15 cellular contexts compared by ENCODE assay signal in the genomic region with DNA sequence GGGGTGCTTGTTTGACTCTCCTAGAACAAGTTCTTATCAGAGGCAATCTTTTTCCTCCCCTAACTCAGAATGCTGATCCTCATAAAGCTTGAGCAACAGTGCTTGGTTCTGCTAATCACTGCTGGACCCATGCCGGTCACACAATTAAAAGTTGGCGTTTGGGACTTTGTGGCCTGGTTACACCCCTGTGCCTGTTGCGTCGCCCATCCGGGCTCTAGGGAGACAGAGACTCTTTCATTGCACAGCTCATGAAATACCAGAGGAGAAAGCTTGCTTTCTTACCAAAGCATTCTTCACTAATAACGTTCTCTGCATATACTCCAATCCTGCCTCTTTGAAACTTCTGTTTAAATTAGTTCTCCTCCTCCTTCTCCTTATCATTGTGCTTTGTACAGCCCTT.
A peak's percentile ranks its signal among the peaks of the same experiment; 100 is the strongest.
DNase-seq lines count a peak whose midpoint lies in the region; ATAC-seq and TF ChIP-seq lines count a peak whose summit lies in the region.
"Had no signal": no experiment of that assay in that cellular context is flagged by ENCODE, and none has a peak within 500 bp of the region (broad histone marks: within the 10 kb centered on the region; RNA-seq: fewer than 3 reads in every experiment).

No MANE protein-coding gene starts in this region.

- TF ChIP-seq CTCF in hepatocyte (IDR thresholded peaks at IDR 0.05; ENCODE audit: poor library complexity), result no peak
- no peak for TF ChIP-seq CTCF in CD4-positive, alpha-beta T cell (IDR thresholded peaks at IDR 0.05)
- TF ChIP-seq CTCF in WERI-Rb-1 (IDR thresholded peaks at IDR 0.05; ENCODE audit: low read depth, low read length), result no peak
- TF ChIP-seq CTCF in GM20000 (IDR thresholded peaks at IDR 0.05; ENCODE audit: extremely low read depth, missing control alignments), result no peak

- H2AFZ ChIP-seq in hepatocyte, result no peak overlapping the region

- no peaks in the 10 kb centered on the region for H3K9me2 ChIP-seq in hepatocyte (replicated peaks; ENCODE audit: insufficient read depth)

- no peak for ATAC-seq in activated naive CD8-positive, alpha-beta T cell treated with anti-CD3 and anti-CD28 coated beads, Interleukin-2, amount 10 ng/mL, durations not matched to agents 7 days and 5 days (ENCODE audit: low read depth)
- no peak for ATAC-seq in stimulated activated naive CD8-positive, alpha-beta T cell treated with anti-CD3 and anti-CD28 coated beads, Interleukin-15, amount 100 ng/mL, for 72 hours
- no peak for ATAC-seq in CD4-positive, alpha-beta T cell (ENCODE audit: poor library complexity)
- ATAC-seq: A549 had no signal

- peaks cover 45% of the 10 kb centered on the region for H3K4me1 Mint-ChIP-seq in activated CD4-positive, alpha-beta memory T cell treated with anti-CD3 and anti-CD28 coated beads for 36 hours (ENCODE audit: low read depth)
- H3K4me1 Mint-ChIP-seq in activated CD4-positive, alpha-beta memory T cell treated with anti-CD3 and anti-CD28 coated beads, Interleukin-2, amount 10 ng/mL, durations not matched to agents 7 days and 5 days, result peaks cover 34% of the 10 kb centered on the region
- H3K4me1 Mint-ChIP-seq in activated naive CD8-positive, alpha-beta T cell treated with anti-CD3 and anti-CD28 coated beads, Interleukin-2, amount 10 ng/mL, durations not matched to agents 7 days and 5 days, result peaks cover 19% of the 10 kb centered on the region
- peaks cover 44% of the 10 kb centered on the region for H3K4me1 Mint-ChIP-seq in stimulated activated naive CD8-positive, alpha-beta T cell treated with anti-CD3 and anti-CD28 coated beads, Interleukin-15, amount 100 ng/mL, for 72 hours
- H3K4me1 Mint-ChIP-seq in CD4-positive, alpha-beta T cell (ENCODE audit: low read depth), result peaks cover 10% of the 10 kb centered on the region

- POLR2A ChIA-PET in activated CD4-positive, alpha-beta memory T cell treated with anti-CD3 and anti-CD28 coated beads for 36 hours (lab: Charles Lee), result interaction anchor here (0.8 kb wide), 1 partner anchor 42 kb away, joined by 3 read pairs; no protein-coding TSS in a partner anchor
- POLR2A ChIA-PET in activated CD4-positive, alpha-beta memory T cell treated with anti-CD3 and anti-CD28 coated beads, Interleukin-2, amount 10 ng/mL, durations not matched to agents 7 days and 5 days (lab: Charles Lee), result no interaction called here
- POLR2A ChIA-PET in activated naive CD8-positive, alpha-beta T cell treated with anti-CD3 and anti-CD28 coated beads, Interleukin-2, amount 10 ng/mL, durations not matched to agents 7 days and 5 days (lab: Charles Lee), result no interaction called here
- POLR2A ChIA-PET in CD4-positive, alpha-beta T cell (lab: Charles Lee), result no interaction called here

- CTCF ChIA-PET in activated CD4-positive, alpha-beta memory T cell treated with anti-CD3 and anti-CD28 coated beads for 36 hours (lab: Charles Lee), result interaction anchor here (0.7 to 1.4 kb wide), 2 partner anchors 94 to 249 kb away, joined by 3 read pairs; no protein-coding TSS in a partner anchor
- CTCF ChIA-PET in activated CD4-positive, alpha-beta memory T cell treated with anti-CD3 and anti-CD28 coated beads, Interleukin-2, amount 10 ng/mL, durations not matched to agents 7 days and 5 days (lab: Charles Lee), result no interaction called here
- CTCF ChIA-PET in CD4-positive, alpha-beta T cell (lab: Charles Lee), result interaction anchor here (0.7 kb wide), 1 partner anchor 9 kb away, joined by 3 read pairs; no protein-coding TSS in a partner anchor

- H3K27ac ChIP-seq in hepatocyte (peak overlapping the region; percentile 24), WERI-Rb-1 (no peak overlapping the region)
- H3K27ac ChIP-seq in CD4-positive, alpha-beta T cell (ENCODE audit: low read depth, low read length), result no peak overlapping the region
- H3K27ac ChIP-seq: A549, upper lobe of right lung had no signal

- H3K27me3 ChIP-seq in hepatocyte (no peaks in the 10 kb centered on the region), WERI-Rb-1 (ENCODE audit: insufficient read depth, low read depth, severe bottlenecking) (no peaks in the 10 kb centered on the region)
- no peaks in the 10 kb centered on the region for H3K27me3 ChIP-seq in CD4-positive, alpha-beta T cell (ENCODE audit: control insufficient read depth, insufficient read depth, low read length)
- H3K27me3 ChIP-seq: upper lobe of right lung had no signal

- DNase-seq in activated CD4-positive, alpha-beta memory T cell treated with anti-CD3 and anti-CD28 coated beads for 36 hours, result no peak
- DNase-seq in activated CD4-positive, alpha-beta memory T cell treated with anti-CD3 and anti-CD28 coated beads, Interleukin-2, amount 10 ng/mL, durations not matched to agents 7 days and 5 days, result no peak
- no peak for DNase-seq in activated naive CD8-positive, alpha-beta T cell treated with anti-CD3 and anti-CD28 coated beads, Interleukin-2, amount 10 ng/mL, durations not matched to agents 7 days and 5 days
- DNase-seq in hepatocyte (ENCODE audit: low spot score), result no peak
- DNase-seq in stimulated activated naive CD8-positive, alpha-beta T cell treated with anti-CD3 and anti-CD28 coated beads, Interleukin-15, amount 100 ng/mL, for 72 hours, result no peak
- no peak for DNase-seq in CD4-positive, alpha-beta T cell
- no peak for DNase-seq in WERI-Rb-1
- DNase-seq in GM20000 (ENCODE audit: low spot score), result no peak
- DNase-seq: activated naive CD4-positive, alpha-beta T cell treated with anti-CD3 and anti-CD28 coated beads, Interleukin-2, amount 10 ng/mL, durations not matched to agents 7 days and 5 days; GDM1; NCI-H2029; NCI-H748 treated with DMSO at 0.1 percent for 48 hours; T1000; upper lobe of right lung had no signal

- no peak overlapping the region for H3K4me3 Mint-ChIP-seq in activated CD4-positive, alpha-beta memory T cell treated with anti-CD3 and anti-CD28 coated beads for 36 hours
- no peak overlapping the region for H3K4me3 Mint-ChIP-seq in activated CD4-positive, alpha-beta memory T cell treated with anti-CD3 and anti-CD28 coated beads, Interleukin-2, amount 10 ng/mL, durations not matched to agents 7 days and 5 days
- H3K4me3 Mint-ChIP-seq in activated naive CD8-positive, alpha-beta T cell treated with anti-CD3 and anti-CD28 coated beads, Interleukin-2, amount 10 ng/mL, durations not matched to agents 7 days and 5 days, result no peak overlapping the region
- H3K4me3 Mint-ChIP-seq in stimulated activated naive CD8-positive, alpha-beta T cell treated with anti-CD3 and anti-CD28 coated beads, Interleukin-15, amount 100 ng/mL, for 72 hours, result peak overlapping the region in 1 of 2 donors; percentile 48
- no peak overlapping the region for H3K4me3 Mint-ChIP-seq in CD4-positive, alpha-beta T cell
- H3K4me3 Mint-ChIP-seq: activated naive CD4-positive, alpha-beta T cell treated with anti-CD3 and anti-CD28 coated beads, Interleukin-2, amount 10 ng/mL, durations not matched to agents 7 days and 5 days had no signal

- H3K27me3 Mint-ChIP-seq in activated CD4-positive, alpha-beta memory T cell treated with anti-CD3 and anti-CD28 coated beads for 36 hours, result no peaks in the 10 kb centered on the region
- no peaks in the 10 kb centered on the region for H3K27me3 Mint-ChIP-seq in activated CD4-positive, alpha-beta memory T cell treated with anti-CD3 and anti-CD28 coated beads, Interleukin-2, amount 10 ng/mL, durations not matched to agents 7 days and 5 days
- no peaks in the 10 kb centered on the region for H3K27me3 Mint-ChIP-seq in activated naive CD8-positive, alpha-beta T cell treated with anti-CD3 and anti-CD28 coated beads, Interleukin-2, amount 10 ng/mL, durations not matched to agents 7 days and 5 days
- no peaks in the 10 kb centered on the region for H3K27me3 Mint-ChIP-seq in stimulated activated naive CD8-positive, alpha-beta T cell treated with anti-CD3 and anti-CD28 coated beads, Interleukin-15, amount 100 ng/mL, for 72 hours
- H3K27me3 Mint-ChIP-seq in CD4-positive, alpha-beta T cell, result no peaks in the 10 kb centered on the region
- H3K27me3 Mint-ChIP-seq: activated naive CD4-positive, alpha-beta T cell treated with anti-CD3 and anti-CD28 coated beads, Interleukin-2, amount 10 ng/mL, durations not matched to agents 7 days and 5 days had no signal

- no peaks in the 10 kb centered on the region for H3K36me3 Mint-ChIP-seq in activated CD4-positive, alpha-beta memory T cell treated with anti-CD3 and anti-CD28 coated beads for 36 hours
- no peaks in the 10 kb centered on the region for H3K36me3 Mint-ChIP-seq in activated CD4-positive, alpha-beta memory T cell treated with anti-CD3 and anti-CD28 coated beads, Interleukin-2, amount 10 ng/mL, durations not matched to agents 7 days and 5 days (ENCODE audit: low read depth)
- peaks cover 10% of the 10 kb centered on the region for H3K36me3 Mint-ChIP-seq in activated naive CD8-positive, alpha-beta T cell treated with anti-CD3 and anti-CD28 coated beads, Interleukin-2, amount 10 ng/mL, durations not matched to agents 7 days and 5 days
- peaks cover 16% of the 10 kb centered on the region for H3K36me3 Mint-ChIP-seq in CD4-positive, alpha-beta T cell (ENCODE audit: low read depth)

- no peak overlapping the region for H3K4me3 ChIP-seq in hepatocyte
- no peak overlapping the region for H3K4me3 ChIP-seq in WERI-Rb-1 (ENCODE audit: low read depth, low read length)
- H3K4me3 ChIP-seq: A549, upper lobe of right lung had no signal

- no peaks in the 10 kb centered on the region for H3K9me3 Mint-ChIP-seq in activated CD4-positive, alpha-beta memory T cell treated with anti-CD3 and anti-CD28 coated beads for 36 hours
- no peaks in the 10 kb centered on the region for H3K9me3 Mint-ChIP-seq in activated CD4-positive, alpha-beta memory T cell treated with anti-CD3 and anti-CD28 coated beads, Interleukin-2, amount 10 ng/mL, durations not matched to agents 7 days and 5 days
- no peaks in the 10 kb centered on the region for H3K9me3 Mint-ChIP-seq in activated naive CD8-positive, alpha-beta T cell treated with anti-CD3 and anti-CD28 coated beads, Interleukin-2, amount 10 ng/mL, durations not matched to agents 7 days and 5 days
- H3K9me3 Mint-ChIP-seq in stimulated activated naive CD8-positive, alpha-beta T cell treated with anti-CD3 and anti-CD28 coated beads, Interleukin-15, amount 100 ng/mL, for 72 hours, result peaks cover 0 to 4% of the 10 kb centered on the region in 2 donors
- H3K9me3 Mint-ChIP-seq in CD4-positive, alpha-beta T cell, result no peaks in the 10 kb centered on the region
- H3K9me3 Mint-ChIP-seq: activated naive CD4-positive, alpha-beta T cell treated with anti-CD3 and anti-CD28 coated beads, Interleukin-2, amount 10 ng/mL, durations not matched to agents 7 days and 5 days had no signal

- H3K4me1 ChIP-seq in hepatocyte (ENCODE audit: insufficient read depth), result no peaks in the 10 kb centered on the region

- no peaks in the 10 kb centered on the region for H3K36me3 ChIP-seq in hepatocyte (replicated peaks; ENCODE audit: insufficient read depth, low read depth)
- no peaks in the 10 kb centered on the region for H3K36me3 ChIP-seq in WERI-Rb-1
- H3K36me3 ChIP-seq: upper lobe of right lung had no signal

- H3K27ac Mint-ChIP-seq in activated CD4-positive, alpha-beta memory T cell treated with anti-CD3 and anti-CD28 coated beads for 36 hours, result peak overlapping the region; percentile 90
- no peak overlapping the region for H3K27ac Mint-ChIP-seq in activated CD4-positive, alpha-beta memory T cell treated with anti-CD3 and anti-CD28 coated beads, Interleukin-2, amount 10 ng/mL, durations not matched to agents 7 days and 5 days
- peak overlapping the region; percentile 57 for H3K27ac Mint-ChIP-seq in activated naive CD8-positive, alpha-beta T cell treated with anti-CD3 and anti-CD28 coated beads, Interleukin-2, amount 10 ng/mL, durations not matched to agents 7 days and 5 days
- peak overlapping the region; percentile 91 to 95 for H3K27ac Mint-ChIP-seq in stimulated activated naive CD8-positive, alpha-beta T cell treated with anti-CD3 and anti-CD28 coated beads, Interleukin-15, amount 100 ng/mL, for 72 hours
- H3K27ac Mint-ChIP-seq in CD4-positive, alpha-beta T cell, result no peak overlapping the region
- H3K27ac Mint-ChIP-seq: activated naive CD4-positive, alpha-beta T cell treated with anti-CD3 and anti-CD28 coated beads, Interleukin-2, amount 10 ng/mL, durations not matched to agents 7 days and 5 days had no signal

- no peaks in the 10 kb centered on the region for H4K20me1 ChIP-seq in hepatocyte (ENCODE audit: insufficient read depth, poor library complexity, severe bottlenecking)

- H3K9me3 ChIP-seq in hepatocyte (ENCODE audit: low read depth), result no peaks in the 10 kb centered on the region
- no peaks in the 10 kb centered on the region for H3K9me3 ChIP-seq in CD4-positive, alpha-beta T cell (ENCODE audit: control insufficient read depth, low read length)
- H3K9me3 ChIP-seq in WERI-Rb-1 (ENCODE audit: severe bottlenecking), result no peaks in the 10 kb centered on the region
- H3K9me3 ChIP-seq: A549, upper lobe of right lung had no signal

- H3K79me2 ChIP-seq in hepatocyte, result no peaks in the 10 kb centered on the region

- no peak overlapping the region for H3K4me2 ChIP-seq in hepatocyte
- H3K4me2 ChIP-seq: A549 had no signal

- intact Hi-C loops in activated CD4-positive, alpha-beta memory T cell treated with anti-CD3 and anti-CD28 coated beads for 36 hours (cut with micrococcal nuclease), result loop anchor here (1.0 to 5.0 kb wide), 4 partner anchors 17 to 725 kb away; no protein-coding TSS in a partner anchor
- intact Hi-C loops in CD4-positive, alpha-beta T cell (cut with DNase I, micrococcal nuclease), result no loop called here

- WGBS in hepatocyte (ENCODE audit: low lambda C conversion rate, missing lambda C conversion rate), result 84% methylated on average over 6 of the region's 6 CpGs

Comparison
In these comparisons a context has a peak if more than half of its experiments do, and no peak if none do; other contexts are left out.
1. H3K27ac Mint-ChIP-seq: peak in activated CD4-positive, alpha-beta memory T cell treated with anti-CD3 and anti-CD28 coated beads for 36 hours (single experiment), activated naive CD8-positive, alpha-beta T cell treated with anti-CD3 and anti-CD28 coated beads, Interleukin-2, amount 10 ng/mL, durations not matched to agents 7 days and 5 days (single experiment) and stimulated activated naive CD8-positive, alpha-beta T cell treated with anti-CD3 and anti-CD28 coated beads, Interleukin-15, amount 100 ng/mL, for 72 hours (2 of 2); none in activated CD4-positive, alpha-beta memory T cell treated with anti-CD3 and anti-CD28 coated beads, Interleukin-2, amount 10 ng/mL, durations not matched to agents 7 days and 5 days (single experiment) and CD4-positive, alpha-beta T cell (single experiment).